1 cellular context compared by ENCODE assay signal in genomic region chr9:37465249-37466036, GRCh38.
A peak's percentile ranks its signal among the peaks of the same experiment; 100 is the strongest.
TF ChIP-seq lines count a peak whose summit lies in the region.

ZBTB5 (minus strand) TSS chr9:37465450; CDS start chr9:37442551, 22,899 bp downstream.

TF ChIP-seq in K562, 482 proteins besides CTCF, POLR2A, EP300 and RAD21 (continued from another document):
- TF ChIP-seq CHAMP1 (IDR thresholded peaks at IDR 0.05) (no peak), CAMTA2 (CRISPR knock-in tag; conservative IDR thresholded peaks at IDR 0.05) (no peak), ZNF398 (CRISPR knock-in tag; IDR thresholded peaks at IDR 0.05) (no peak), ESRRB (CRISPR knock-in tag; IDR thresholded peaks at IDR 0.05; ENCODE audit: borderline replicate concordance) (no peak), ETS2 (tag; IDR thresholded peaks at IDR 0.05; ENCODE audit: borderline replicate concordance, poor library complexity, severe bottlenecking) (no peak), MBD2 (IDR thresholded peaks at IDR 0.05; ENCODE audit: borderline replicate concordance, low read depth) (peak; percentile 97), KDM5B (IDR thresholded peaks at IDR 0.05; ENCODE audit: insufficient replicate concordance, low read depth, low read length) (peak; percentile 78), IRF2 (CRISPR knock-in tag; IDR thresholded peaks at IDR 0.05) (no peak), MEIS2 (IDR thresholded peaks at IDR 0.05; ENCODE audit: partially characterized antibody) (peak; percentile 50), COPS2 (conservative IDR thresholded peaks at IDR 0.05) (no peak), FOXJ2 (tag; IDR thresholded peaks at IDR 0.05) (peak; percentile 39; the same call in 1 of the 2 replicates), RFX7 (CRISPR knock-in tag; IDR thresholded peaks at IDR 0.05) (no peak), ZBTB17 (CRISPR knock-in tag; IDR thresholded peaks at IDR 0.05) (no peak), KLF10 (CRISPR knock-in tag; IDR thresholded peaks at IDR 0.05) (no peak), E4F1 (CRISPR knock-in tag; IDR thresholded peaks at IDR 0.05; ENCODE audit: borderline replicate concordance) (no peak), BACH1 (tag; IDR thresholded peaks at IDR 0.05) (no peak), SP1 (CRISPR knock-in tag; IDR thresholded peaks at IDR 0.05) (peak; percentile 83), CEBPZ (IDR thresholded peaks at IDR 0.05; ENCODE audit: borderline replicate concordance, low read depth, low read length) (peak; percentile 84), PHTF2 (CRISPR knock-in tag; IDR thresholded peaks at IDR 0.05) (no peak), CSDE1 (IDR thresholded peaks at IDR 0.05) (no peak), UBTF (IDR thresholded peaks at IDR 0.05; ENCODE audit: borderline replicate concordance in 1 of 2, low read depth in 2 of 2, low read length in 2 of 2) (no peak; a peak in 1 of 4 replicates)
